In genomic region chr2:240326246-240326645, GRCh38 we compare ENCODE assay signal across 18 cellular contexts.
DNase-seq lines count a peak whose midpoint lies in the region; ATAC-seq lines count a peak whose summit lies in the region.
"Had no signal": no experiment of that assay in that cellular context is flagged by ENCODE, and none has a peak within 500 bp of the region (broad histone marks: within the 10 kb centered on the region; RNA-seq: fewer than 3 reads in every experiment).

No MANE protein-coding gene starts in this region.

- no peak overlapping the region for H4K8ac ChIP-seq in neuronal stem cell (ENCODE audit: low read depth, low read length)

- no CpG with 5 or more reads among the region's 4 CpGs for WGBS in neuronal stem cell (ENCODE audit: extremely low coverage in 2 of 2, insufficient read length in 2 of 2, insufficient replicate concordance in 1 of 2), 2 donors

- H3K18ac ChIP-seq in neuronal stem cell (ENCODE audit: low read length): no peak overlapping the region

- no peak overlapping the region for H3K27ac ChIP-seq in neuronal stem cell (replicated peaks; ENCODE audit: low read length)
- H3K27ac ChIP-seq: body of pancreas, vagina had no signal

- H3K9me3 ChIP-seq in NT2/D1 (ENCODE audit: insufficient read depth, low read length) (peaks cover 4% of the 10 kb centered on the region), neuronal stem cell (replicated peaks in 1 of 2; ENCODE audit: control insufficient read depth in 2 of 2, insufficient read depth in 1 of 2, low read depth in 1 of 2, low read length in 2 of 2) (peaks cover 3 to 5% of the 10 kb centered on the region in 2 donors)
- H3K9me3 ChIP-seq: body of pancreas, vagina had no signal

- H3K4me2 ChIP-seq in neuronal stem cell (ENCODE audit: insufficient read depth, low read length, poor library complexity, severe bottlenecking): no peak overlapping the region

- no peak overlapping the region for H4K91ac ChIP-seq in neuronal stem cell (ENCODE audit: low read depth, low read length, poor library complexity)

- H2BK120ac ChIP-seq in neuronal stem cell (ENCODE audit: low read depth, low read length): peak overlapping the region; percentile 88

- H3K9ac ChIP-seq in NT2/D1 (ENCODE audit: insufficient read length, low read depth) (no peak overlapping the region), neuronal stem cell (ENCODE audit: low read depth, low read length, poor library complexity) (no peak overlapping the region)

- DNase-seq in EH (ENCODE audit: low read depth) (peak; percentile 82), NT2/D1 (ENCODE audit: low read depth, low spot score) (peak; percentile 23), ecto neural progenitor cell (ENCODE audit: low spot score) (peak; percentile 24), neuronal stem cell (ENCODE audit: low spot score) (peak; percentile 54), NCI-H1105 treated with DMSO at 0.1 percent for 48 hours (lab: John Stamatoyannopoulos, UW) (no peak), NCI-H2227 treated with DMSO at 0.1 percent for 48 hours (lab: John Stamatoyannopoulos, UW) (no peak)
- DNase-seq: activated CD4-positive, alpha-beta T cell treated with anti-CD3 and anti-CD28 coated beads, Interleukin-2, amount 50 U/mL, for 4 hours; activated naive CD8-positive, alpha-beta T cell treated with anti-CD3 and anti-CD28 coated beads for 36 hours; CD4-positive, alpha-beta memory T cell; NCI-H2107; NCI-H510A; nephron progenitor cell; stimulated activated CD4-positive, alpha-beta T cell treated with anti-CD3 and anti-CD28 coated beads, Interleukin-1b, Interleukin-23, amount 100 ng/mL, for 48 hours had no signal

- no peak overlapping the region for H3K14ac ChIP-seq in neuronal stem cell (ENCODE audit: low read length)

- H3K4me1 ChIP-seq in NT2/D1 (ENCODE audit: insufficient read depth, insufficient read length): peaks cover 5% of the 10 kb centered on the region
- H3K4me1 ChIP-seq in neuronal stem cell (ENCODE audit: control insufficient read depth in 2 of 2, insufficient read depth in 1 of 2, low read depth in 1 of 2, low read length in 2 of 2): peaks cover 0 to 21% of the 10 kb centered on the region in 2 donors

- no peak overlapping the region for H2AK5ac ChIP-seq in neuronal stem cell (ENCODE audit: low read depth, low read length)

- no peak overlapping the region for H2BK5ac ChIP-seq in neuronal stem cell (ENCODE audit: low read length)

- no peaks in the 10 kb centered on the region for H3K36me3 ChIP-seq in NT2/D1 (ENCODE audit: insufficient read depth, insufficient read length, low read length)
- no peaks in the 10 kb centered on the region for H3K36me3 ChIP-seq in neuronal stem cell (replicated peaks in 1 of 2; ENCODE audit: control insufficient read depth in 2 of 2, insufficient read depth in 2 of 2, low read length in 2 of 2)
- H3K36me3 ChIP-seq: vagina had no signal

- H3K23ac ChIP-seq in neuronal stem cell (ENCODE audit: low read depth, low read length, poor library complexity): no peak overlapping the region

- no peak overlapping the region for H2BK15ac ChIP-seq in neuronal stem cell (ENCODE audit: low read length)

- H2AFZ ChIP-seq in neuronal stem cell (ENCODE audit: low read length): no peak overlapping the region

- H3K4me3 ChIP-seq in NT2/D1 (ENCODE audit: insufficient read length, low read depth) (no peak overlapping the region), neuronal stem cell (ENCODE audit: low read length in 2 of 2) (no peak overlapping the region)
- H3K4me3 ChIP-seq: body of pancreas, vagina had no signal

- peaks cover 22% of the 10 kb centered on the region for H3K27me3 ChIP-seq in NT2/D1 (ENCODE audit: insufficient read depth, insufficient read length)
- H3K27me3 ChIP-seq in neuronal stem cell (ENCODE audit: control insufficient read depth in 3 of 3, insufficient read depth in 3 of 3, low read depth in 1 of 3, low read length in 3 of 3): peaks cover 0 to 2% (median 0%) of the 10 kb centered on the region in 3 experiments
- H3K27me3 ChIP-seq: body of pancreas, vagina had no signal

- no peak overlapping the region for H3K4ac ChIP-seq in neuronal stem cell (ENCODE audit: low read length)

- no peak overlapping the region for H2BK12ac ChIP-seq in neuronal stem cell (ENCODE audit: low read length)

- no peak for ATAC-seq in GM21381 (IDR thresholded peaks at IDR 0.05; ENCODE audit: unreplicated experiment)
- ATAC-seq: SK-N-SH treated with all-trans-retinoic acid at 6 μM for 48 hours; stimulated activated effector memory CD8-positive, alpha-beta T cell treated with anti-CD3 and anti-CD28 coated beads, Interleukin-12 subunit alpha, Interleukin-12 subunit beta, amount 100 ng/mL, for 72 hours had no signal

- no peaks in the 10 kb centered on the region for H3K79me1 ChIP-seq in neuronal stem cell (ENCODE audit: low read depth, low read length)

Comparison
In these comparisons a context has a peak if more than half of its experiments do, and no peak if none do; other contexts are left out.
1. DNase-seq: peak in EH (single experiment), NT2/D1 (single experiment), ecto neural progenitor cell (single experiment) and neuronal stem cell (single experiment); none in NCI-H1105 treated with DMSO at 0.1 percent for 48 hours (single experiment) and NCI-H2227 treated with DMSO at 0.1 percent for 48 hours (single experiment).